22 cellular contexts compared by ENCODE assay signal in the genomic region with DNA sequence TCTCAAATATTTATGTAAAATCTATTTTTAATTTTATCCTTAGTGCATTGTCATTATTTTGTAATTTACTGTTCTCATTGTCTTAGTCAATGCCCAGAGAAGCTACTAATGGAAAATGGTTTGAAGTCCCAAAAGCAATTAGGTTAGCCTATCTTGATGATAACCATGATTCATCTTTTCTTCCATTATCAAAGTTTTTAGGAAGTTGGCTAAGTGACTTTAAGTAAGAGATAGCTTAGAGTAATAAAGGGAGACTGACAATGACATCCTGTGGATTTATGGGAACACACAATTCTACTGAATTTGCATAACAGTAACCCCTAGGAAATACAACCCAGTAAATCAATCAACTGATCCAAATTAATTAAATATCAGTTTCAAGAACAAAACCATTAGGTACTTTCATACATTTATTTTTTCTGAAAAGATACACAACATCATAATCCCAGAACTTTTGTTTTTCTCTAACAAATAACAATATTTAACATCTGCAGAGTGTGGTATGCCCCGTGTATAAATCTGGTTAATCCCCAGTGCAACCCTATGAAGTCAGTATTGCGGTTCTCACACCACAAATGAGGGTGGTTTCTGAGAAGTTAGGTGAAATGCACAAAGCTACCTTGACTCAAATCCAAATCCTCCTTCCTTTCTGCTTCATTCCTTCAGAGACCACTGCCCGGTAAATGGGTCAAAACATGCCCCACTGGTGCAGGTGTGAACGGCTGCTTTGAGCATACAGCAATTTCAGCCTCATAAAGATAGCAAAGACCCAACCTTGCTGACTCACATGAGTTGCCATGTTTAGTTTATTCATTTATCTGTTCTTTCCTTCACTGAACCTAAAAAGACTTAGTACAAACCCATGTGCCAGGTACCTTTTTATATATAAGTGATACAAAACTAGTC.
A peak's percentile ranks its signal among the peaks of the same experiment; 100 is the strongest.
DNase-seq lines count a peak whose midpoint lies in the region; ATAC-seq and TF ChIP-seq lines count a peak whose summit lies in the region.
"Had no signal": no experiment of that assay in that cellular context is flagged by ENCODE, and none has a peak within 500 bp of the region (broad histone marks: within the 10 kb centered on the region; RNA-seq: fewer than 3 reads in every experiment).

No MANE protein-coding gene starts in this region.

- H3K36me3 Mint-ChIP-seq in activated CD4-positive, alpha-beta memory T cell treated with anti-CD3 and anti-CD28 coated beads for 36 hours: peaks cover 2% of the 10 kb centered on the region
- H3K36me3 Mint-ChIP-seq in activated CD4-positive, alpha-beta memory T cell treated with anti-CD3 and anti-CD28 coated beads, Interleukin-2, amount 10 ng/mL, durations not matched to agents 7 days and 5 days (ENCODE audit: low read depth): no peaks in the 10 kb centered on the region
- H3K36me3 Mint-ChIP-seq in chondrocyte (ENCODE audit: low read depth): peaks cover 6% of the 10 kb centered on the region
- H3K36me3 Mint-ChIP-seq: CD14-positive monocyte had no signal

- H3K23ac ChIP-seq in mesenchymal stem cell (ENCODE audit: low read length in 2 of 2): no peak overlapping the region

- no peaks in the 10 kb centered on the region for H3K4me1 Mint-ChIP-seq in activated CD4-positive, alpha-beta memory T cell treated with anti-CD3 and anti-CD28 coated beads for 36 hours (ENCODE audit: low read depth)
- no peaks in the 10 kb centered on the region for H3K4me1 Mint-ChIP-seq in activated CD4-positive, alpha-beta memory T cell treated with anti-CD3 and anti-CD28 coated beads, Interleukin-2, amount 10 ng/mL, durations not matched to agents 7 days and 5 days
- H3K4me1 Mint-ChIP-seq in chondrocyte (ENCODE audit: low read depth): no peaks in the 10 kb centered on the region
- no peaks in the 10 kb centered on the region for H3K4me1 Mint-ChIP-seq in stimulated activated naive CD8-positive, alpha-beta T cell treated with anti-CD3 and anti-CD28 coated beads, Interleukin-15, amount 100 ng/mL, for 72 hours
- H3K4me1 Mint-ChIP-seq: B cell, CD14-positive monocyte had no signal

- H3K9me3 ChIP-seq in mesenchymal stem cell (ENCODE audit: control insufficient read depth, low read length): no peaks in the 10 kb centered on the region

- H3K4me2 ChIP-seq in mesenchymal stem cell (ENCODE audit: low read length, poor library complexity, severe bottlenecking): no peak overlapping the region

- no peak overlapping the region for H2BK5ac ChIP-seq in mesenchymal stem cell (ENCODE audit: low read depth, low read length, poor library complexity, severe bottlenecking)

- no peaks in the 10 kb centered on the region for H3K27me3 ChIP-seq in mesenchymal stem cell (ENCODE audit: control insufficient read depth in 1 of 2, insufficient read depth in 1 of 2, low read length in 2 of 2)

- H3K27ac ChIP-seq in mesenchymal stem cell (ENCODE audit: low read length, poor library complexity, severe bottlenecking): no peak overlapping the region

- intact Hi-C loops in activated CD4-positive, alpha-beta memory T cell treated with anti-CD3 and anti-CD28 coated beads for 36 hours (cut with micrococcal nuclease): no loop called here

- no peak overlapping the region for H3K9ac ChIP-seq in mesenchymal stem cell (ENCODE audit: low read length)

- H3K18ac ChIP-seq in mesenchymal stem cell (ENCODE audit: low read depth in 1 of 2, low read length in 2 of 2): peak overlapping the region in 1 of 2 experiments; percentile 57

- no peak overlapping the region for H3K4ac ChIP-seq in mesenchymal stem cell (ENCODE audit: low read depth in 1 of 2, low read length in 2 of 2)

- H2BK120ac ChIP-seq in mesenchymal stem cell (ENCODE audit: low read depth, low read length): no peak overlapping the region

- no peaks in the 10 kb centered on the region for H3K27me3 Mint-ChIP-seq in activated CD4-positive, alpha-beta memory T cell treated with anti-CD3 and anti-CD28 coated beads for 36 hours
- peaks cover 2% of the 10 kb centered on the region for H3K27me3 Mint-ChIP-seq in activated CD4-positive, alpha-beta memory T cell treated with anti-CD3 and anti-CD28 coated beads, Interleukin-2, amount 10 ng/mL, durations not matched to agents 7 days and 5 days
- H3K27me3 Mint-ChIP-seq in chondrocyte (ENCODE audit: low read depth): no peaks in the 10 kb centered on the region
- H3K27me3 Mint-ChIP-seq in stimulated activated naive CD8-positive, alpha-beta T cell treated with anti-CD3 and anti-CD28 coated beads, Interleukin-15, amount 100 ng/mL, for 72 hours: no peaks in the 10 kb centered on the region

- 93% methylated on average over 4 of the region's 4 CpGs for WGBS in mesenchymal stem cell

- H3K4me1 ChIP-seq in mesenchymal stem cell (ENCODE audit: control insufficient read depth, insufficient read depth, low read depth, low read length): no peaks in the 10 kb centered on the region

- H3K9me3 Mint-ChIP-seq in activated CD4-positive, alpha-beta memory T cell treated with anti-CD3 and anti-CD28 coated beads for 36 hours: peaks cover 8% of the 10 kb centered on the region
- H3K9me3 Mint-ChIP-seq in activated CD4-positive, alpha-beta memory T cell treated with anti-CD3 and anti-CD28 coated beads, Interleukin-2, amount 10 ng/mL, durations not matched to agents 7 days and 5 days: peaks cover 2% of the 10 kb centered on the region
- H3K9me3 Mint-ChIP-seq in chondrocyte (ENCODE audit: low read depth): peaks cover 11% of the 10 kb centered on the region
- H3K9me3 Mint-ChIP-seq in stimulated activated naive CD8-positive, alpha-beta T cell treated with anti-CD3 and anti-CD28 coated beads, Interleukin-15, amount 100 ng/mL, for 72 hours: peaks cover 5 to 8% of the 10 kb centered on the region in 2 donors

- H3K36me3 ChIP-seq in mesenchymal stem cell (ENCODE audit: control insufficient read depth in 1 of 2, insufficient read depth in 2 of 2, low read depth in 1 of 2, low read length in 2 of 2): no peaks in the 10 kb centered on the region

- H3K4me3 Mint-ChIP-seq in activated CD4-positive, alpha-beta memory T cell treated with anti-CD3 and anti-CD28 coated beads for 36 hours: no peak overlapping the region
- no peak overlapping the region for H3K4me3 Mint-ChIP-seq in activated CD4-positive, alpha-beta memory T cell treated with anti-CD3 and anti-CD28 coated beads, Interleukin-2, amount 10 ng/mL, durations not matched to agents 7 days and 5 days
- H3K4me3 Mint-ChIP-seq in chondrocyte (ENCODE audit: unreplicated experiment): no peak overlapping the region
- H3K4me3 Mint-ChIP-seq in stimulated activated naive CD8-positive, alpha-beta T cell treated with anti-CD3 and anti-CD28 coated beads, Interleukin-15, amount 100 ng/mL, for 72 hours: no peak overlapping the region
- H3K4me3 Mint-ChIP-seq: B cell, CD14-positive monocyte had no signal

- no peak overlapping the region for H3K27ac Mint-ChIP-seq in activated CD4-positive, alpha-beta memory T cell treated with anti-CD3 and anti-CD28 coated beads for 36 hours
- H3K27ac Mint-ChIP-seq in activated CD4-positive, alpha-beta memory T cell treated with anti-CD3 and anti-CD28 coated beads, Interleukin-2, amount 10 ng/mL, durations not matched to agents 7 days and 5 days: no peak overlapping the region
- H3K27ac Mint-ChIP-seq in chondrocyte (ENCODE audit: unreplicated experiment): peak overlapping the region; percentile 22
- H3K27ac Mint-ChIP-seq in stimulated activated naive CD8-positive, alpha-beta T cell treated with anti-CD3 and anti-CD28 coated beads, Interleukin-15, amount 100 ng/mL, for 72 hours: no peak overlapping the region
- H3K27ac Mint-ChIP-seq: B cell, CD14-positive monocyte had no signal

- H4K8ac ChIP-seq in mesenchymal stem cell (ENCODE audit: low read length): no peak overlapping the region

- peak; percentile 81 for ATAC-seq in stimulated activated naive CD8-positive, alpha-beta T cell treated with anti-CD3 and anti-CD28 coated beads, Interleukin-15, amount 100 ng/mL, for 72 hours
- ATAC-seq in GM19397 (IDR thresholded peaks at IDR 0.05; ENCODE audit: unreplicated experiment): no peak
- ATAC-seq: Right ventricle myocardium inferior had no signal

- POLR2A ChIA-PET in activated CD4-positive, alpha-beta memory T cell treated with anti-CD3 and anti-CD28 coated beads for 36 hours (lab: Charles Lee): no interaction called here
- POLR2A ChIA-PET in activated CD4-positive, alpha-beta memory T cell treated with anti-CD3 and anti-CD28 coated beads, Interleukin-2, amount 10 ng/mL, durations not matched to agents 7 days and 5 days (lab: Charles Lee): no interaction called here

- CTCF ChIA-PET in activated CD4-positive, alpha-beta memory T cell treated with anti-CD3 and anti-CD28 coated beads for 36 hours (lab: Charles Lee): no interaction called here
- CTCF ChIA-PET in activated CD4-positive, alpha-beta memory T cell treated with anti-CD3 and anti-CD28 coated beads, Interleukin-2, amount 10 ng/mL, durations not matched to agents 7 days and 5 days (lab: Charles Lee): no interaction called here

- no peak overlapping the region for H2BK15ac ChIP-seq in mesenchymal stem cell (ENCODE audit: low read depth, poor library complexity, severe bottlenecking)

- H2BK12ac ChIP-seq in mesenchymal stem cell (ENCODE audit: low read length in 2 of 2): no peak overlapping the region

- H3K14ac ChIP-seq in mesenchymal stem cell (ENCODE audit: low read length in 2 of 2): no peak overlapping the region

- no peak overlapping the region for H2AFZ ChIP-seq in mesenchymal stem cell (ENCODE audit: low read depth, low read length)

- no peaks in the 10 kb centered on the region for H3K79me1 ChIP-seq in mesenchymal stem cell (replicated peaks; ENCODE audit: low read length, poor library complexity, severe bottlenecking)

- DNase-seq in activated CD4-positive, alpha-beta memory T cell treated with anti-CD3 and anti-CD28 coated beads for 36 hours: peak; percentile 14
- DNase-seq in activated CD4-positive, alpha-beta memory T cell treated with anti-CD3 and anti-CD28 coated beads, Interleukin-2, amount 10 ng/mL, durations not matched to agents 7 days and 5 days: no peak
- peak; percentile 50 for DNase-seq in Jurkat, Clone E6-1 (ENCODE audit: low read depth, low spot score)
- DNase-seq in chondrocyte (ENCODE audit: low spot score): no peak
- peak in 1 of 2 donors; percentile 23 for DNase-seq in stimulated activated naive CD8-positive, alpha-beta T cell treated with anti-CD3 and anti-CD28 coated beads, Interleukin-15, amount 100 ng/mL, for 72 hours
- no peak for DNase-seq in mesenchymal stem cell
- DNase-seq: DMS53, EL, GF-D8, IMR-90, Karpas-422, MV-4-11, NCI-H1105 treated with DMSO at 0.1 percent for 48 hours, NCI-H1694 treated with DMSO at 0.1 percent for 48 hours, NCI-H2081 treated with DMSO at 0.1 percent for 48 hours, NCI-H2171 treated with DMSO at 0.1 percent for 48 hours, NCI-H524 treated with DMSO at 0.1 percent for 48 hours, OCI-M1 had no signal

- TF ChIP-seq CTCF in chondrocyte (IDR thresholded peaks at IDR 0.05): no peak

- no peak overlapping the region for H3K4me3 ChIP-seq in Jurkat, Clone E6-1 (ENCODE audit: low read length)
- no peak overlapping the region for H3K4me3 ChIP-seq in mesenchymal stem cell (ENCODE audit: insufficient read depth in 1 of 2, low read depth in 1 of 2, low read length in 2 of 2)

- no peak overlapping the region for H2AK5ac ChIP-seq in mesenchymal stem cell (ENCODE audit: low read length, severe bottlenecking)

- no peak overlapping the region for H4K91ac ChIP-seq in mesenchymal stem cell (ENCODE audit: low read length)

Comparison
In these comparisons a context has a peak if more than half of its experiments do, and no peak if none do; other contexts are left out.
1. DNase-seq: peak in activated CD4-positive, alpha-beta memory T cell treated with anti-CD3 and anti-CD28 coated beads for 36 hours (single experiment) and Jurkat, Clone E6-1 (single experiment); none in activated CD4-positive, alpha-beta memory T cell treated with anti-CD3 and anti-CD28 coated beads, Interleukin-2, amount 10 ng/mL, durations not matched to agents 7 days and 5 days (single experiment), chondrocyte (single experiment) and mesenchymal stem cell (single experiment).